ENCODE assay signal across 17 cellular contexts in genomic region chr14:74518221-74518620, GRCh38. TPM values are rescaled to one million over a fixed set of nuclear protein-coding genes. Genes with fewer than 3 reads are reported as not detected.
DNase-seq lines count a peak whose midpoint lies in the region; ATAC-seq and TF ChIP-seq lines count a peak whose summit lies in the region.
"Had no signal": no experiment of that assay in that cellular context is flagged by ENCODE, and none has a peak within 500 bp of the region (broad histone marks: within the 10 kb centered on the region; RNA-seq: fewer than 3 reads in every experiment).

No MANE protein-coding gene starts in this region.

- H3K36me3 Mint-ChIP-seq in endodermal cell (ENCODE audit: low read depth), result no peaks in the 10 kb centered on the region
- H3K36me3 Mint-ChIP-seq: IgD-negative memory B cell had no signal

- H4K20me1 ChIP-seq in BLaER1 treated with 17β-estradiol and CSF1 and Interleukin-3, amounts not matched to agents 10 nM and 100 nM, result no peaks in the 10 kb centered on the region
- H4K20me1 ChIP-seq in osteoblast (ENCODE audit: insufficient read depth, low read length), result no peaks in the 10 kb centered on the region

- peaks cover 18% of the 10 kb centered on the region for H3K4me1 Mint-ChIP-seq in endodermal cell

- H2AFZ ChIP-seq in osteoblast (ENCODE audit: low read length), result no peak overlapping the region

- H3K4me2 ChIP-seq in BLaER1 treated with 17β-estradiol and CSF1 and Interleukin-3, amounts not matched to agents 10 nM and 100 nM, result peak overlapping the region in 6 of 11 experiments; percentile 8 to 42 (median 40); a peak in 10 of 22 replicates
- no peak overlapping the region for H3K4me2 ChIP-seq in osteoblast (ENCODE audit: insufficient read depth, low read length)

- no peaks in the 10 kb centered on the region for H3K9me3 ChIP-seq in BLaER1 treated with 17β-estradiol and CSF1 and Interleukin-3, amounts not matched to agents 10 nM and 100 nM (replicated peaks in 1 of 11)
- no peaks in the 10 kb centered on the region for H3K9me3 ChIP-seq in HEK293 (ENCODE audit: control insufficient read depth, insufficient read depth, low read depth, low read length)
- H3K9me3 ChIP-seq in endodermal cell (ENCODE audit: control insufficient read depth, low read length), result no peaks in the 10 kb centered on the region
- no peaks in the 10 kb centered on the region for H3K9me3 ChIP-seq in osteoblast (ENCODE audit: low read depth, low read length)

- no peak overlapping the region for H3K4me3 ChIP-seq in BLaER1 treated with 17β-estradiol and CSF1 and Interleukin-3, amounts not matched to agents 10 nM and 100 nM
- H3K4me3 ChIP-seq in HEK293 (ENCODE audit: low read depth, low read length), result no peak overlapping the region
- no peak overlapping the region for H3K4me3 ChIP-seq in endodermal cell (ENCODE audit: low read length)
- H3K4me3 ChIP-seq in osteoblast (ENCODE audit: insufficient read depth, low read length), result no peak overlapping the region

- POLR2A ChIA-PET in HEK293 (lab: Yijun Ruan, JAX), result no interaction called here

- no peak for ATAC-seq in HG02763 (IDR thresholded peaks at IDR 0.05; ENCODE audit: unreplicated experiment)
- ATAC-seq: Panc1, SK-N-SH treated with all-trans-retinoic acid at 6 μM for 48 hours had no signal

- no peak overlapping the region for H3K4me3 Mint-ChIP-seq in endodermal cell
- H3K4me3 Mint-ChIP-seq: IgD-negative memory B cell had no signal

- H3K27ac ChIP-seq in BLaER1 treated with 17β-estradiol and CSF1 and Interleukin-3, amounts not matched to agents 10 nM and 100 nM, result no peak overlapping the region
- no peak overlapping the region for H3K27ac ChIP-seq in HEK293 (ENCODE audit: extremely low read depth, low read depth, low read length)
- H3K27ac ChIP-seq in endodermal cell (ENCODE audit: low read depth, low read length), result no peak overlapping the region
- peak overlapping the region; percentile 6 for H3K27ac ChIP-seq in osteoblast (ENCODE audit: low read depth, low read length)

- DNase-seq in endodermal cell (no peak), osteoblast (ENCODE audit: insufficient read length, low spot score, missing footprints) (peak; percentile 31)
- DNase-seq in activated CD4-positive, alpha-beta T cell treated with anti-CD3 and anti-CD28 coated beads, Interleukin-2, amount 50 U/mL, for 1 hour, result no peak
- DNase-seq in stimulated activated CD8-positive, alpha-beta memory T cell treated with anti-CD3 and anti-CD28 coated beads, Interleukin-4, amount 100 ng/mL, for 48 hours, result no peak
- DNase-seq: H7, MV-4-11, NCI-H1417 treated with DMSO at 0.1 percent for 48 hours, NCI-H2081 treated with DMSO at 0.1 percent for 48 hours, NCI-H446, NCI-H774, SHP77 had no signal

- H3K27ac Mint-ChIP-seq in endodermal cell, result peak overlapping the region; percentile 53
- H3K27ac Mint-ChIP-seq: IgD-negative memory B cell had no signal

- peaks cover under 1% of the 10 kb centered on the region for H3K9me3 Mint-ChIP-seq in endodermal cell

- TF ChIP-seq CTCF in HEK293 (tag by site-specific recombination; IDR thresholded peaks at IDR 0.05) (no peak), endodermal cell (conservative IDR thresholded peaks at IDR 0.05) (no peak), osteoblast (IDR thresholded peaks at IDR 0.05; ENCODE audit: extremely low read depth, low read depth, low read length) (no peak)

- CTCF ChIA-PET in HEK293 (lab: Yijun Ruan, JAX), result interaction anchor here (0.6 kb wide), 2 partner anchors 56 to 110 kb away, joined by 4 to 6 read pairs; no protein-coding TSS in a partner anchor

- peaks cover 27 to 39% (median 35%) of the 10 kb centered on the region in 10 experiments for H3K4me1 ChIP-seq in BLaER1 treated with 17β-estradiol and CSF1 and Interleukin-3, amounts not matched to agents 10 nM and 100 nM
- H3K4me1 ChIP-seq in HEK293 (ENCODE audit: control insufficient read depth, insufficient read depth, low read length) (no peaks in the 10 kb centered on the region), endodermal cell (ENCODE audit: control insufficient read depth, insufficient read depth, low read length) (peaks cover 9% of the 10 kb centered on the region), osteoblast (ENCODE audit: insufficient read depth, low read length) (peaks cover 31% of the 10 kb centered on the region)

- WGBS in endodermal cell (ENCODE audit: insufficient coverage in 1 of 2, insufficient read length in 1 of 2), 2 experiments, result 89 to 95% methylated on average over 5 to 6 of the region's 6 CpGs

- no peaks in the 10 kb centered on the region for H3K27me3 ChIP-seq in BLaER1 treated with 17β-estradiol and CSF1 and Interleukin-3, amounts not matched to agents 10 nM and 100 nM
- no peaks in the 10 kb centered on the region for H3K27me3 ChIP-seq in endodermal cell (ENCODE audit: control insufficient read depth, insufficient read depth, low read length, poor library complexity, severe bottlenecking)
- H3K27me3 ChIP-seq in osteoblast (ENCODE audit: insufficient read depth, low read length), result no peaks in the 10 kb centered on the region

- no peak overlapping the region for H3K9ac ChIP-seq in BLaER1 treated with 17β-estradiol and CSF1 and Interleukin-3, amounts not matched to agents 10 nM and 100 nM
- H3K9ac ChIP-seq in endodermal cell (ENCODE audit: extremely low read depth, low read length, poor library complexity, severe bottlenecking), result no peak overlapping the region

- peaks cover 0 to 3% (median 0%) of the 10 kb centered on the region in 11 experiments; a peak in 1 of 22 replicates for H3K36me3 ChIP-seq in BLaER1 treated with 17β-estradiol and CSF1 and Interleukin-3, amounts not matched to agents 10 nM and 100 nM
- H3K36me3 ChIP-seq in HEK293 (ENCODE audit: control insufficient read depth in 2 of 2, insufficient read depth in 1 of 2, low read length in 2 of 2), result no peaks in the 10 kb centered on the region
- H3K36me3 ChIP-seq in endodermal cell (ENCODE audit: control insufficient read depth, insufficient read depth, low read length), result no peaks in the 10 kb centered on the region
- H3K36me3 ChIP-seq in osteoblast (ENCODE audit: insufficient read depth, low read length), result peaks cover 81% of the 10 kb centered on the region

- no peaks in the 10 kb centered on the region for H3K79me2 ChIP-seq in osteoblast (ENCODE audit: insufficient read depth, low read length)

- H3K27me3 Mint-ChIP-seq in endodermal cell (ENCODE audit: insufficient read depth), result no peaks in the 10 kb centered on the region

TF ChIP-seq in HEK293, 187 proteins besides CTCF, POLR2A, EP300 and RAD21:
- TF ChIP-seq ZFHX2 (tag by site-specific recombination; conservative IDR thresholded peaks at IDR 0.05) (peak; percentile 95), EGR2 (tag by site-specific recombination; IDR thresholded peaks at IDR 0.05; ENCODE audit: low read depth) (peak; percentile 94), ZNF830 (tag by site-specific recombination; IDR thresholded peaks at IDR 0.05; ENCODE audit: low read depth) (no peak)
- TF ChIP-seq, protein P1, sequence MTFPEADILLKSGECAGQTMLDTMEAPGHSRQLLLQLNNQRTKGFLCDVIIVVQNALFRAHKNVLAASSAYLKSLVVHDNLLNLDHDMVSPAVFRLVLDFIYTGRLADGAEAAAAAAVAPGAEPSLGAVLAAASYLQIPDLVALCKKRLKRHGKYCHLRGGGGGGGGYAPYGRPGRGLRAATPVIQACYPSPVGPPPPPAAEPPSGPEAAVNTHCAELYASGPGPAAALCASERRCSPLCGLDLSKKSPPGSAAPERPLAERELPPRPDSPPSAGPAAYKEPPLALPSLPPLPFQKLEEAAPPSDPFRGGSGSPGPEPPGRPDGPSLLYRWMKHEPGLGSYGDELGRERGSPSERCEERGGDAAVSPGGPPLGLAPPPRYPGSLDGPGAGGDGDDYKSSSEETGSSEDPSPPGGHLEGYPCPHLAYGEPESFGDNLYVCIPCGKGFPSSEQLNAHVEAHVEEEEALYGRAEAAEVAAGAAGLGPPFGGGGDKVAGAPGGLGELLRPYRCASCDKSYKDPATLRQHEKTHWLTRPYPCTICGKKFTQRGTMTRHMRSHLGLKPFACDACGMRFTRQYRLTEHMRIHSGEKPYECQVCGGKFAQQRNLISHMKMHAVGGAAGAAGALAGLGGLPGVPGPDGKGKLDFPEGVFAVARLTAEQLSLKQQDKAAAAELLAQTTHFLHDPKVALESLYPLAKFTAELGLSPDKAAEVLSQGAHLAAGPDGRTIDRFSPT (tag by site-specific recombination; IDR thresholded peaks at IDR 0.05), result no peak

RNA-seq across cellular contexts. Expression of gene ISCA2, which starts 24.7 kb away (rescaled TPM):
- total RNA-seq in endodermal cell (10 to 100 TPM; 40.5 to 58.1 TPM), osteoblast (8.7 and 18.6 TPM in 2 replicates)
- 46.9 TPM for polyA plus RNA-seq in endodermal cell (2013, experiment 1 of 2)
- 41.9 TPM for polyA plus RNA-seq in endodermal cell (2013, experiment 2 of 2)

RNA-seq across cellular contexts. Expression of gene NPC2, which starts 25.1 kb away (rescaled TPM):
- total RNA-seq in endodermal cell (100 to 1,000 TPM; 279 to 462 TPM), osteoblast (266 and 291 TPM in 2 replicates)
- 171 TPM for polyA plus RNA-seq in endodermal cell (2013, experiment 1 of 2)
- polyA plus RNA-seq in endodermal cell (2013, experiment 2 of 2), result 175 TPM
